Comparison of ENCODE assay signal across 21 cellular contexts in genomic region chr20:4304601-4305000, GRCh38. TPM values are rescaled to one million over a fixed set of nuclear protein-coding genes. Genes with fewer than 3 reads are reported as not detected.
"Had no signal": no experiment of that assay in that cellular context is flagged by ENCODE, and none has a peak within 500 bp of the region (broad histone marks: within the 10 kb centered on the region; RNA-seq: fewer than 3 reads in every experiment).

No MANE protein-coding gene starts in this region.

- DNase-seq: IMR-90, Karpas-422, KG1, MG63, NCI-H1092, NCI-H1105 treated with DMSO at 0.1 percent for 48 hours, NCI-H1417 treated with DMSO at 0.1 percent for 48 hours, NCI-H146, NCI-H1694 treated with DMSO at 0.1 percent for 48 hours, NCI-H1930, NCI-H2081, NCI-H2107, NCI-H2227 treated with DMSO at 0.1 percent for 48 hours, NCI-H524, NCI-H774, SHP77 treated with DMSO at 0.1 percent for 48 hours, SJCRH30 had no signal

- ATAC-seq: HepG2, SK-N-SH treated with all-trans-retinoic acid at 6 μM for 48 hours had no signal

- H3K4me1 ChIP-seq: SJCRH30 had no signal

- H3K4me3 ChIP-seq: MG63, SJCRH30 had no signal

- H3K36me3 ChIP-seq: MG63, SJCRH30 had no signal

- H3K27me3 ChIP-seq: MG63, SJCRH30 had no signal

- H3K27ac ChIP-seq: RWPE1, SJCRH30 had no signal

- H3K9me3 ChIP-seq: MG63, SJCRH30 had no signal

RNA-seq across cellular contexts. Expression of gene ADRA1D, which starts 55.5 kb away (rescaled TPM):
- total RNA-seq: HT-29, SJCRH30 had no signal
